1 cellular context compared by ENCODE assay signal in the genomic region with DNA sequence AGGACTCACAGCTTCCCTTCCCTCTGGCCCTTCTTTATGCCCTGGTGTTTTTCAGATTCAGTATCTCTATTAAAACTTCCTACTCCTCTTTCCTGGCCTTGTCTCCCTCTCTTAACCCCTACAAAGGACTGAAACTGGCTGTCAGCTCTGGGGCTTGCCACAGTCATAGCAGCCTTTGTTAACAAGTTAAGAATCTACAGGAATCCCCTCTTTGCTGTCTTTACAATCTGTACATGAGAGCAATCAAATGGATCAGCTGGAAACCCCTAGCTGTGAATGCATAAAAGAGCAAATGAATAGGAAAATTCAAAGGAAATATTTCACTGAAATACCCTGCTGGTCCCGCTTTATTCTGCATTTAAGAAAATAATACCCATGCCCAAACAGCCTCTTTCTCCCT.
TF ChIP-seq lines count a peak whose summit lies in the region.

No MANE protein-coding gene starts in this region.

TF ChIP-seq in WTC11, 78 proteins besides CTCF, POLR2A, EP300 and RAD21 (continued from another document):
- TF ChIP-seq AFF4 (CRISPR knock-in tag; IDR thresholded peaks at IDR 0.05; ENCODE audit: borderline replicate concordance) (no peak), TEAD4 (CRISPR knock-in tag; IDR thresholded peaks at IDR 0.05) (no peak), ZNF396 (CRISPR knock-in tag; IDR thresholded peaks at IDR 0.05; ENCODE audit: borderline replicate concordance) (no peak)
